18 cellular contexts compared by ENCODE assay signal in genomic region chr13:70703755-70704154, GRCh38.
DNase-seq lines count a peak whose midpoint lies in the region; ATAC-seq, FAIRE-seq and TF ChIP-seq lines count a peak whose summit lies in the region.
"Had no signal": no experiment of that assay in that cellular context is flagged by ENCODE, and none has a peak within 500 bp of the region (broad histone marks: within the 10 kb centered on the region; RNA-seq: fewer than 3 reads in every experiment).

No MANE protein-coding gene starts in this region.

- no peak overlapping the region for H3K23ac ChIP-seq in IMR-90 (ENCODE audit: low read depth, low read length)

- TF ChIP-seq POLR2A in IMR-90 (IDR thresholded peaks at IDR 0.05; ENCODE audit: low read depth, low read length) (no peak), GM12891 (IDR thresholded peaks at IDR 0.05; ENCODE audit: low read depth, low read length) (no peak), GM18505 (IDR thresholded peaks at IDR 0.05; ENCODE audit: borderline replicate concordance, extremely low read depth, insufficient read depth, insufficient read length) (no peak)

- no peak overlapping the region for H3K56ac ChIP-seq in IMR-90 (ENCODE audit: extremely low read depth, insufficient read depth, low read length)

- peaks cover 5% of the 10 kb centered on the region for H3K9me3 ChIP-seq in IMR-90 (ENCODE audit: control insufficient read depth, insufficient read depth, low read length)
- no peaks in the 10 kb centered on the region for H3K9me3 ChIP-seq in astrocyte (ENCODE audit: insufficient read depth, low read depth, low read length)
- H3K9me3 ChIP-seq: BE2C had no signal

- H3K4ac ChIP-seq in IMR-90 (ENCODE audit: low read depth, low read length): no peak overlapping the region

- H2AK9ac ChIP-seq in IMR-90 (replicated peaks; ENCODE audit: low read depth, low read length, poor library complexity): peak overlapping the region; percentile 55

- H2AFZ ChIP-seq in IMR-90 (replicated peaks; ENCODE audit: low read length, poor library complexity) (no peak overlapping the region), astrocyte (ENCODE audit: low read depth, low read length) (no peak overlapping the region)

- no peaks in the 10 kb centered on the region for H3K9me3 Mint-ChIP-seq in astrocyte (ENCODE audit: unreplicated experiment)

- H3K9ac ChIP-seq in IMR-90 (ENCODE audit: low read depth, low read length) (no peak overlapping the region), astrocyte (ENCODE audit: low read length) (no peak overlapping the region)

- no peak for TF ChIP-seq RAD21 in IMR-90 (IDR thresholded peaks at IDR 0.05; ENCODE audit: low read length)

- H2BK15ac ChIP-seq in IMR-90 (ENCODE audit: low read depth, low read length): no peak overlapping the region

- no peak overlapping the region for H3K14ac ChIP-seq in IMR-90 (replicated peaks; ENCODE audit: low read depth, low read length)

- no peak overlapping the region for H3K4me2 ChIP-seq in IMR-90 (ENCODE audit: low read depth, low read length)
- H3K4me2 ChIP-seq in astrocyte (ENCODE audit: low read length): no peak overlapping the region

- H3K18ac ChIP-seq in IMR-90 (ENCODE audit: low read depth, low read length): no peak overlapping the region

- FAIRE-seq in D721Med (lab: Jason Lieb, UNC) (peak; percentile 29), astrocyte (lab: Jason Lieb, UNC) (no peak), GM12891 (lab: Jason Lieb, UNC) (no peak)
- FAIRE-seq: GM12878, H54 had no signal

- in situ Hi-C loops in IMR-90 (cut with MboI; ENCODE audit: low sequenced_read_pairs): no loop called here

- H2BK5ac ChIP-seq in IMR-90 (ENCODE audit: low read depth, low read length, poor library complexity, severe bottlenecking): no peak overlapping the region

- H3K27me3 ChIP-seq in IMR-90 (ENCODE audit: control insufficient read depth, insufficient read depth, low read length): no peaks in the 10 kb centered on the region
- no peaks in the 10 kb centered on the region for H3K27me3 ChIP-seq in astrocyte (ENCODE audit: insufficient read depth, low read length)
- H3K27me3 ChIP-seq: BE2C had no signal

- H3K36me3 ChIP-seq in IMR-90 (ENCODE audit: control insufficient read depth, insufficient read depth, low read length) (no peaks in the 10 kb centered on the region), astrocyte (ENCODE audit: insufficient read depth, low read length) (no peaks in the 10 kb centered on the region)
- H3K36me3 ChIP-seq: BE2C had no signal

- H4K20me1 ChIP-seq in IMR-90 (ENCODE audit: insufficient read depth, low read length): no peaks in the 10 kb centered on the region
- no peaks in the 10 kb centered on the region for H4K20me1 ChIP-seq in astrocyte (ENCODE audit: insufficient read depth, low read length)

- no peak for DNase-seq in D721Med (ENCODE audit: insufficient read length, low spot score)
- no peak for DNase-seq in IMR-90
- DNase-seq in astrocyte (ENCODE audit: low read depth): peak; percentile 4
- DNase-seq in fibroblast of pulmonary artery (ENCODE audit: low read depth): peak; percentile 10
- no peak for DNase-seq in central memory CD4-positive, alpha-beta T cell
- DNase-seq in GM12891 (ENCODE audit: insufficient read length, low spot score): no peak
- DNase-seq: BE2C; CD4-positive, CD25-positive, alpha-beta regulatory T cell; DMS79 treated with DMSO at 0.1 percent for 48 hours; Kasumi-1; NCI-H1417; NCI-H187; NCI-H526; Right ventricle myocardium superior had no signal

- CTCF ChIA-PET in IMR-90 (lab: Yijun Ruan, JAX): interaction anchor here (0.5 kb wide), 1 partner anchor 1697 kb away, joined by 3 read pairs; no protein-coding TSS in a partner anchor

- no peak for TF ChIP-seq CTCF in D721Med (IDR thresholded peaks at IDR 0.05; ENCODE audit: insufficient read depth, missing control alignments)
- no peak for TF ChIP-seq CTCF in IMR-90 (conservative IDR thresholded peaks at IDR 0.05; ENCODE audit: low read depth, low read length)
- TF ChIP-seq CTCF in astrocyte (IDR thresholded peaks at IDR 0.05; ENCODE audit: insufficient read depth, low read depth, low read length): no peak
- TF ChIP-seq CTCF in fibroblast of pulmonary artery (IDR thresholded peaks at IDR 0.05; ENCODE audit: low read length, missing control alignments): no peak

- no peak overlapping the region for H2AK5ac ChIP-seq in IMR-90 (ENCODE audit: low read depth, low read length)

- no peaks in the 10 kb centered on the region for H3K27me3 Mint-ChIP-seq in astrocyte (ENCODE audit: low read depth, unreplicated experiment)
- H3K27me3 Mint-ChIP-seq: CD4-positive, CD25-positive, alpha-beta regulatory T cell had no signal

- dilution Hi-C loops in IMR-90 (cut with HindIII; ENCODE audit: low sequenced_read_pairs, unreplicated experiment): no loop called here

- H3K4me1 Mint-ChIP-seq in astrocyte (ENCODE audit: low read depth, unreplicated experiment): peaks cover 3% of the 10 kb centered on the region

- no peak for ATAC-seq in IMR-90 (ENCODE audit: low read depth)
- no peak for ATAC-seq in HG02763 (IDR thresholded peaks at IDR 0.05; ENCODE audit: unreplicated experiment)
- no peak for ATAC-seq in GM18505 (IDR thresholded peaks at IDR 0.05; ENCODE audit: unreplicated experiment)
- ATAC-seq: GM12878 had no signal

- no peaks in the 10 kb centered on the region for H3K36me3 Mint-ChIP-seq in astrocyte (ENCODE audit: low read depth, unreplicated experiment)
- H3K36me3 Mint-ChIP-seq: CD4-positive, CD25-positive, alpha-beta regulatory T cell had no signal

- peak overlapping the region; percentile 55 for H3K27ac Mint-ChIP-seq in astrocyte (ENCODE audit: unreplicated experiment)
- H3K27ac Mint-ChIP-seq: CD4-positive, CD25-positive, alpha-beta regulatory T cell had no signal

- intact Hi-C loops in IMR-90 (cut with micrococcal nuclease): no loop called here

- no TSS peak for BruUV-seq in IMR-90 (replicated peaks; lab: Mats Ljungman, UMichigan)

- H3K79me2 ChIP-seq in astrocyte (ENCODE audit: insufficient read depth, low read length): no peaks in the 10 kb centered on the region

- no peak overlapping the region for H4K91ac ChIP-seq in IMR-90 (ENCODE audit: insufficient read depth, low read depth, low read length)

- H3K4me1 ChIP-seq in IMR-90 (ENCODE audit: control insufficient read depth, insufficient read depth, low read length) (no peaks in the 10 kb centered on the region), astrocyte (ENCODE audit: insufficient read depth, low read length) (no peaks in the 10 kb centered on the region)
- H3K4me1 ChIP-seq: BE2C had no signal

- no peak overlapping the region for H4K5ac ChIP-seq in IMR-90 (ENCODE audit: low read depth, low read length)

- no CpG with 5 or more reads among the region's 4 CpGs for WGBS in IMR-90 (ENCODE audit: extremely low coverage in 2 of 2, insufficient read length in 1 of 2), 2 experiments

- no peak overlapping the region for H3K4me3 Mint-ChIP-seq in astrocyte (ENCODE audit: unreplicated experiment)
- H3K4me3 Mint-ChIP-seq: CD4-positive, CD25-positive, alpha-beta regulatory T cell had no signal

- H3K79me1 ChIP-seq in IMR-90 (ENCODE audit: low read depth in 1 of 2, low read length in 2 of 2): no peaks in the 10 kb centered on the region

- POLR2A ChIA-PET in IMR-90 (lab: Charles Lee; ENCODE audit: unreplicated experiment): no interaction called here

- no peak overlapping the region for H4K8ac ChIP-seq in IMR-90 (ENCODE audit: low read depth in 2 of 2, low read length in 2 of 2)

- no peak overlapping the region for H3K4me3 ChIP-seq in IMR-90 (ENCODE audit: insufficient read depth, low read depth, low read length)
- no peak overlapping the region for H3K4me3 ChIP-seq in astrocyte (ENCODE audit: insufficient read depth, low read depth, low read length)
- H3K4me3 ChIP-seq in fibroblast of pulmonary artery (replicated peaks; ENCODE audit: low read depth, low read length): no peak overlapping the region
- H3K4me3 ChIP-seq: GM12878 had no signal

- H3K27ac ChIP-seq in IMR-90 (ENCODE audit: insufficient read depth, low read length) (no peak overlapping the region), astrocyte (ENCODE audit: low read depth, low read length) (no peak overlapping the region)

- H2BK20ac ChIP-seq in IMR-90 (ENCODE audit: low read depth, low read length): no peak overlapping the region

- H3K9me1 ChIP-seq in IMR-90 (ENCODE audit: insufficient read depth, low read length): no peaks in the 10 kb centered on the region

- H2BK120ac ChIP-seq in IMR-90 (ENCODE audit: low read depth, low read length): no peak overlapping the region

TF ChIP-seq in IMR-90, 13 proteins besides CTCF, POLR2A, EP300 and RAD21:
- TF ChIP-seq NFE2L2 (IDR thresholded peaks at IDR 0.05; ENCODE audit: low read depth, low read length): no peak
- no peak for TF ChIP-seq MAZ (IDR thresholded peaks at IDR 0.05; ENCODE audit: borderline replicate concordance, low read depth, low read length)

TF ChIP-seq in GM12891, 5 proteins besides CTCF, POLR2A, EP300 and RAD21:
- TF ChIP-seq TAF1 (IDR thresholded peaks at IDR 0.05; ENCODE audit: low read depth, low read length) (no peak), POU2F2 (IDR thresholded peaks at IDR 0.05; ENCODE audit: low read depth, low read length) (no peak), POLR2AphosphoS5 (IDR thresholded peaks at IDR 0.05; ENCODE audit: low read depth, low read length) (no peak), SPI1 (IDR thresholded peaks at IDR 0.05; ENCODE audit: low read depth, low read length) (no peak), PAX5 (IDR thresholded peaks at IDR 0.05; ENCODE audit: insufficient read depth, low read length, severe bottlenecking) (no peak)

Comparison
In these comparisons a context has a peak if more than half of its experiments do, and no peak if none do; other contexts are left out.
1. DNase-seq: peak in astrocyte (single experiment) and fibroblast of pulmonary artery (single experiment); none in D721Med (single experiment), IMR-90 (single experiment), central memory CD4-positive, alpha-beta T cell (single experiment) and GM12891 (single experiment).